15 cellular contexts compared by ENCODE assay signal in genomic region chr1:51624851-51625250, GRCh38. TPM values are rescaled to one million over a fixed set of nuclear protein-coding genes. Genes with fewer than 3 reads are reported as not detected.
DNase-seq lines count a peak whose midpoint lies in the region; TF ChIP-seq lines count a peak whose summit lies in the region.
"Had no signal": no experiment of that assay in that cellular context is flagged by ENCODE, and none has a peak within 500 bp of the region (broad histone marks: within the 10 kb centered on the region; RNA-seq: fewer than 3 reads in every experiment).

No MANE protein-coding gene starts in this region.

- intact Hi-C loops in testis (cut with DNase I; ENCODE audit: low total_unique reads) = no loop called here

- H3K9me3 ChIP-seq in testis = no peaks in the 10 kb centered on the region
- H3K9me3 ChIP-seq: left lung, SJCRH30 had no signal

- peak; percentile 27 for DNase-seq in NCI-H1436 (lab: John Stamatoyannopoulos, UW)
- DNase-seq in NCI-H1436 treated with DMSO at 0.1 percent for 48 hours (lab: John Stamatoyannopoulos, UW) = no peak
- peak; percentile 8 for DNase-seq in RPMI7951 (ENCODE audit: low read depth)
- peak; percentile 57 for DNase-seq in globus pallidus (ENCODE audit: low spot score)
- DNase-seq in testis = no peak
- DNase-seq in NCI-H748 treated with DMSO at 0.1 percent for 48 hours (lab: John Stamatoyannopoulos, UW) = no peak
- no peak for DNase-seq in activated effector memory CD4-positive, alpha-beta T cell treated with anti-CD3 and anti-CD28 coated beads, Interleukin-2, amount 50 U/mL, for 16 hours
- no peak for DNase-seq in activated naive CD4-positive, alpha-beta T cell (lab: John Stamatoyannopoulos, UW)
- DNase-seq: H9; left lung; NCI-H1694 treated with DMSO at 0.1 percent for 48 hours; NCI-H774; right cardiac atrium; SJCRH30; stimulated activated CD4-positive, alpha-beta T cell treated with anti-CD3 and anti-CD28 coated beads, Interleukin-4, amount 100 ng/mL, for 1 hour had no signal

- H3K27ac ChIP-seq in testis = peak overlapping the region; percentile 24 to 75
- H3K27ac ChIP-seq: left lung, SJCRH30 had no signal

- H3K36me3 ChIP-seq in testis (ENCODE audit: low read depth, missing control alignments) = no peaks in the 10 kb centered on the region
- H3K36me3 ChIP-seq: left lung, SJCRH30 had no signal

- no peak for TF ChIP-seq POLR2A in testis (IDR thresholded peaks at IDR 0.05)

- H3K4me3 ChIP-seq in testis = no peak overlapping the region
- H3K4me3 ChIP-seq: left lung, SJCRH30 had no signal

- H3K27me3 ChIP-seq in testis = no peaks in the 10 kb centered on the region
- H3K27me3 ChIP-seq: left lung, SJCRH30 had no signal

- TF ChIP-seq CTCF in testis (IDR thresholded peaks at IDR 0.05) = no peak

- H3K4me1 ChIP-seq in testis = peaks cover 19% of the 10 kb centered on the region

- 76 to 79% methylated on average over 1 of the region's 1 CpG for WGBS in testis, 2 donors

RNA-seq across cellular contexts. Expression of gene OSBPL9, which starts 8.0 kb away (rescaled TPM):
- 88.2 and 101 TPM in 2 replicates for total RNA-seq in RPMI7951 (2014; rRNA removed; shearing (Covaris generic))
- 100 to 1,000 TPM; 117 to 160 TPM for total RNA-seq in testis
- polyA plus RNA-seq in testis (ENCODE audit: insufficient read depth, low read depth, low replicate concordance) = 59.3 TPM

Comparison
In these comparisons a context has a peak if more than half of its experiments do, and no peak if none do; other contexts are left out.
1. DNase-seq: peak in NCI-H1436 (single experiment), RPMI7951 (single experiment) and globus pallidus (single experiment); none in NCI-H1436 treated with DMSO at 0.1 percent for 48 hours (single experiment), testis (single experiment), NCI-H748 treated with DMSO at 0.1 percent for 48 hours (single experiment), activated effector memory CD4-positive, alpha-beta T cell treated with anti-CD3 and anti-CD28 coated beads, Interleukin-2, amount 50 U/mL, for 16 hours (single experiment) and activated naive CD4-positive, alpha-beta T cell (0 of 4).